ENCODE assay signal across 22 cellular contexts in genomic region chr3:13505147-13506130, GRCh38. TPM values are rescaled to one million over a fixed set of nuclear protein-coding genes. Genes with fewer than 3 reads are reported as not detected.
DNase-seq lines count a peak whose midpoint lies in the region; ATAC-seq, FAIRE-seq and TF ChIP-seq lines count a peak whose summit lies in the region.
"Had no signal": no experiment of that assay in that cellular context is flagged by ENCODE, and none has a peak within 500 bp of the region (broad histone marks: within the 10 kb centered on the region; RNA-seq: fewer than 3 reads in every experiment).

No MANE protein-coding gene starts in this region.

- H3K9me3 Mint-ChIP-seq in stimulated activated naive CD8-positive, alpha-beta T cell treated with anti-CD3 and anti-CD28 coated beads, Interleukin-15, amount 100 ng/mL, for 72 hours = no peaks in the 10 kb centered on the region
- H3K9me3 Mint-ChIP-seq: CD8-positive, alpha-beta T cell had no signal

- H3K36me3 ChIP-seq in kidney (ENCODE audit: control insufficient read depth in 1 of 2, insufficient read depth in 2 of 2, low read length in 2 of 2) = peaks cover 0 to 2% of the 10 kb centered on the region in 2 donors
- no peaks in the 10 kb centered on the region for H3K36me3 ChIP-seq in osteoblast (ENCODE audit: insufficient read depth, low read length)
- H3K36me3 ChIP-seq in effector memory CD4-positive, alpha-beta T cell (ENCODE audit: control insufficient read depth, insufficient read depth, low read length) = no peaks in the 10 kb centered on the region
- H3K36me3 ChIP-seq: BLaER1 treated with 17β-estradiol and CSF1 and Interleukin-3, amounts not matched to agents 10 nM and 100 nM; SJCRH30 had no signal

- H4K20me1 ChIP-seq in osteoblast (ENCODE audit: insufficient read depth, low read length) = no peaks in the 10 kb centered on the region

- H2AFZ ChIP-seq in osteoblast (ENCODE audit: low read length) = no peak overlapping the region
- H2AFZ ChIP-seq: GM23248 had no signal

- no peaks in the 10 kb centered on the region for H3K9me3 ChIP-seq in kidney (ENCODE audit: control insufficient read depth in 1 of 2, low read length in 2 of 2)
- H3K9me3 ChIP-seq in osteoblast (ENCODE audit: low read depth, low read length) = no peaks in the 10 kb centered on the region
- no peaks in the 10 kb centered on the region for H3K9me3 ChIP-seq in effector memory CD4-positive, alpha-beta T cell (ENCODE audit: control insufficient read depth, low read length)
- H3K9me3 ChIP-seq: A549; BLaER1 treated with 17β-estradiol and CSF1 and Interleukin-3, amounts not matched to agents 10 nM and 100 nM; SJCRH30 had no signal

- H3K4me2 ChIP-seq in osteoblast (ENCODE audit: insufficient read depth, low read length) = no peak overlapping the region
- H3K4me2 ChIP-seq: A549; BLaER1 treated with 17β-estradiol and CSF1 and Interleukin-3, amounts not matched to agents 10 nM and 100 nM had no signal

- H3K4me3 Mint-ChIP-seq in stimulated activated naive CD8-positive, alpha-beta T cell treated with anti-CD3 and anti-CD28 coated beads, Interleukin-15, amount 100 ng/mL, for 72 hours = no peak overlapping the region
- H3K4me3 Mint-ChIP-seq: CD8-positive, alpha-beta T cell had no signal

- H3K4me1 Mint-ChIP-seq in stimulated activated naive CD8-positive, alpha-beta T cell treated with anti-CD3 and anti-CD28 coated beads, Interleukin-15, amount 100 ng/mL, for 72 hours = no peaks in the 10 kb centered on the region

- ATAC-seq in stimulated activated naive CD8-positive, alpha-beta T cell treated with anti-CD3 and anti-CD28 coated beads, Interleukin-15, amount 100 ng/mL, for 72 hours = peak; percentile 14
- ATAC-seq in stimulated activated naive CD8-positive, alpha-beta T cell treated with anti-CD3 and anti-CD28 coated beads, Interleukin-15, Interleukin-2, amounts not matched to agents 100 U/mL and 50 U/mL, for 24 hours = no peak
- ATAC-seq: CD8-positive, alpha-beta T cell had no signal

- peak overlapping the region in 1 of 2 donors; percentile 38 for H3K27ac Mint-ChIP-seq in stimulated activated naive CD8-positive, alpha-beta T cell treated with anti-CD3 and anti-CD28 coated beads, Interleukin-15, amount 100 ng/mL, for 72 hours
- H3K27ac Mint-ChIP-seq: CD8-positive, alpha-beta T cell had no signal

- H3K79me2 ChIP-seq in osteoblast (ENCODE audit: insufficient read depth, low read length) = no peaks in the 10 kb centered on the region

- no peaks in the 10 kb centered on the region for H3K27me3 Mint-ChIP-seq in stimulated activated naive CD8-positive, alpha-beta T cell treated with anti-CD3 and anti-CD28 coated beads, Interleukin-15, amount 100 ng/mL, for 72 hours

- H3K27ac ChIP-seq in kidney (ENCODE audit: low read depth in 2 of 2, low read length in 2 of 2) = no peak overlapping the region
- H3K27ac ChIP-seq in osteoblast (ENCODE audit: low read depth, low read length) = no peak overlapping the region
- no peak overlapping the region for H3K27ac ChIP-seq in effector memory CD4-positive, alpha-beta T cell (ENCODE audit: insufficient read depth, low read length, poor library complexity, severe bottlenecking)
- H3K27ac ChIP-seq: BLaER1 treated with 17β-estradiol and CSF1 and Interleukin-3, amounts not matched to agents 10 nM and 100 nM; GM23248; SJCRH30 had no signal

- no peaks in the 10 kb centered on the region for H3K27me3 ChIP-seq in osteoblast (ENCODE audit: insufficient read depth, low read length)
- H3K27me3 ChIP-seq in effector memory CD4-positive, alpha-beta T cell (replicated peaks; ENCODE audit: control insufficient read depth, insufficient read depth, low read length, poor library complexity, severe bottlenecking) = no peaks in the 10 kb centered on the region
- H3K27me3 ChIP-seq: BLaER1 treated with 17β-estradiol and CSF1 and Interleukin-3, amounts not matched to agents 10 nM and 100 nM; SJCRH30 had no signal

- no peak for FAIRE-seq in kidney (lab: Jason Lieb, UNC)
- FAIRE-seq: A549, GM12891, GM18507 had no signal

- no peak for DNase-seq in stimulated activated naive CD8-positive, alpha-beta T cell treated with anti-CD3 and anti-CD28 coated beads, Interleukin-15, amount 100 ng/mL, for 72 hours
- no peak for DNase-seq in stimulated activated naive CD8-positive, alpha-beta T cell treated with anti-CD3 and anti-CD28 coated beads, Interleukin-15, Interleukin-2, amounts not matched to agents 100 U/mL and 50 U/mL, for 24 hours
- DNase-seq in kidney (peak; percentile 78), osteoblast (ENCODE audit: insufficient read length, low spot score, missing footprints) (peak; percentile 61), NCI-H2196 (lab: John Stamatoyannopoulos, UW; ENCODE audit: unreplicated experiment) (no peak), DMS79 (lab: John Stamatoyannopoulos, UW) (no peak)
- DNase-seq in effector memory CD4-positive, alpha-beta T cell = no peak
- DNase-seq: Calu3; CD8-positive, alpha-beta T cell; HCEC 1CT; MM.1S; NCI-H1092 treated with DMSO at 0.1 percent for 48 hours; NCI-H146; NCI-H2029 treated with DMSO at 0.1 percent for 48 hours; NCI-H2171; SJCRH30 had no signal

- H3K4me3 ChIP-seq in kidney (ENCODE audit: low read length in 2 of 2) = no peak overlapping the region
- no peak overlapping the region for H3K4me3 ChIP-seq in osteoblast (ENCODE audit: insufficient read depth, low read length)
- H3K4me3 ChIP-seq in effector memory CD4-positive, alpha-beta T cell (ENCODE audit: insufficient read depth, low read depth, low read length, poor library complexity, severe bottlenecking) = no peak overlapping the region
- H3K4me3 ChIP-seq: A549; BLaER1 treated with 17β-estradiol and CSF1 and Interleukin-3, amounts not matched to agents 10 nM and 100 nM; GM23248; SJCRH30 had no signal

- TF ChIP-seq CTCF in kidney (IDR thresholded peaks at IDR 0.05; ENCODE audit: borderline replicate concordance, extremely low read depth, insufficient read depth) (no peak), osteoblast (IDR thresholded peaks at IDR 0.05; ENCODE audit: extremely low read depth, low read depth, low read length) (no peak)

- no peaks in the 10 kb centered on the region for H3K4me1 ChIP-seq in kidney (ENCODE audit: control insufficient read depth in 1 of 2, insufficient read depth in 1 of 2, low read depth in 1 of 2, low read length in 2 of 2)
- peaks cover 6% of the 10 kb centered on the region for H3K4me1 ChIP-seq in osteoblast (ENCODE audit: insufficient read depth, low read length)
- H3K4me1 ChIP-seq in effector memory CD4-positive, alpha-beta T cell (ENCODE audit: control insufficient read depth, insufficient read depth, low read length, poor library complexity, severe bottlenecking) = no peaks in the 10 kb centered on the region

- intact Hi-C loops in kidney (cut with DNase I) = no loop called here

- no peak overlapping the region for H3K9ac ChIP-seq in kidney (ENCODE audit: low read length in 2 of 2)
- H3K9ac ChIP-seq: GM23248 had no signal

RNA-seq across cellular contexts. Expression of gene HDAC11, which starts 25.3 kb away (rescaled TPM):
- total RNA-seq in kidney (28.3 TPM), osteoblast (10.9 and 11.2 TPM in 2 replicates)
- 43.7 TPM for polyA plus RNA-seq in kidney (ENCODE audit: insufficient read depth, low read depth, low replicate concordance)

RNA-seq across cellular contexts. Expression of gene FBLN2, which starts 43.5 kb away (rescaled TPM):
- total RNA-seq in kidney = 43.4 TPM
- 3.2 TPM for polyA plus RNA-seq in kidney (ENCODE audit: insufficient read depth, low read depth, low replicate concordance)
- total RNA-seq in osteoblast = 46.0 and 54.6 TPM in 2 replicates
- total RNA-seq: Calu3, NCI-H460, SJCRH30 had no signal

Comparison
In these comparisons a context has a peak if more than half of its experiments do, and no peak if none do; other contexts are left out.
1. DNase-seq: peak in kidney (single experiment) and osteoblast (single experiment); none in stimulated activated naive CD8-positive, alpha-beta T cell treated with anti-CD3 and anti-CD28 coated beads, Interleukin-15, amount 100 ng/mL, for 72 hours (0 of 2), stimulated activated naive CD8-positive, alpha-beta T cell treated with anti-CD3 and anti-CD28 coated beads, Interleukin-15, Interleukin-2, amounts not matched to agents 100 U/mL and 50 U/mL, for 24 hours (single experiment), effector memory CD4-positive, alpha-beta T cell (0 of 3), NCI-H2196 (single experiment) and DMS79 (single experiment).